ENCODE assay signal across 15 cellular contexts in the genomic region with DNA sequence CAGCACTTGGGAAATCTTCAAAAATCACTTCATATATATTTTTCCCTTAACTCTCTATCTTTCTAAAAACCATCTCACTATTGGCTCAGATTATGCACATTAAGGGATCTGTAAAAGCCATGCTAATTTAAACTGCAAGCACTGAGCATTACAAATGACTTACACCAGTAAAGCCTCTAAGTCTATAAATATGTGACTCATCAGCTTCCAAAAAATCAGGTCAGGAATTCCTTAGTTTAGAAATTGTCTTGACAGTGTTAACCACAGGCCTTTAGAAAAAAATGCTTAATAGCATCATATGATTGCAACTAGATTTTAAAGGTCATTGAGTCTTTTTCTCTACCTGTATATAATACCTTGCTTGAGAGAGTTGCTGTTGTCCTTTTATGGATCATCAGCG.
A peak's percentile ranks its signal among the peaks of the same experiment; 100 is the strongest.
DNase-seq lines count a peak whose midpoint lies in the region; ATAC-seq and TF ChIP-seq lines count a peak whose summit lies in the region.
"Had no signal": no experiment of that assay in that cellular context is flagged by ENCODE, and none has a peak within 500 bp of the region (broad histone marks: within the 10 kb centered on the region; RNA-seq: fewer than 3 reads in every experiment).

No MANE protein-coding gene starts in this region.

- H3K4me1 ChIP-seq in RWPE2 (ENCODE audit: insufficient read depth, poor library complexity, severe bottlenecking), result peaks cover 5% of the 10 kb centered on the region
- H3K4me1 ChIP-seq in Peyer's patch, result no peaks in the 10 kb centered on the region

- no peak for TF ChIP-seq CTCF in RWPE2 (IDR thresholded peaks at IDR 0.05; ENCODE audit: poor library complexity, severe bottlenecking)
- no peak for TF ChIP-seq CTCF in Peyer's patch (IDR thresholded peaks at IDR 0.05)

- H3K27me3 ChIP-seq in RWPE2 (ENCODE audit: insufficient read depth, poor library complexity, severe bottlenecking), result no peaks in the 10 kb centered on the region
- no peaks in the 10 kb centered on the region for H3K27me3 ChIP-seq in Peyer's patch
- H3K27me3 ChIP-seq: cardiac muscle cell had no signal

- H3K4me3 ChIP-seq in RWPE2 (ENCODE audit: severe bottlenecking) (no peak overlapping the region), Peyer's patch (no peak overlapping the region)
- H3K4me3 ChIP-seq: cardiac muscle cell, skin epidermis had no signal

- no peak for TF ChIP-seq POLR2A in Peyer's patch (IDR thresholded peaks at IDR 0.05)

- H3K36me3 ChIP-seq in RWPE2 (ENCODE audit: low read depth) (no peaks in the 10 kb centered on the region), Peyer's patch (no peaks in the 10 kb centered on the region)
- H3K36me3 ChIP-seq: cardiac muscle cell had no signal

- peak; percentile 95 for ATAC-seq in RWPE2 (ENCODE audit: low read depth)
- ATAC-seq in GM18909 (IDR thresholded peaks at IDR 0.05; ENCODE audit: poor library complexity, unreplicated experiment), result no peak
- ATAC-seq in GM18858 (IDR thresholded peaks at IDR 0.05; ENCODE audit: unreplicated experiment), result no peak

- DNase-seq in GM04503 (ENCODE audit: low read depth) (peak; percentile 32), RWPE2 (ENCODE audit: low spot score) (no peak), epithelial cell of prostate (ENCODE audit: low read depth, low spot score) (peak; percentile 10), renal cortical epithelial cell (ENCODE audit: low read depth) (peak; percentile 57), foreskin melanocyte (no peak), Peyer's patch (no peak)
- DNase-seq: activated CD4-positive, alpha-beta T cell treated with anti-CD3 and anti-CD28 coated beads, Interleukin-2, amount 50 U/mL, for 48 hours; activated naive CD4-positive, alpha-beta T cell treated with anti-CD3 and anti-CD28 coated beads, Interleukin-2, amount 50 U/mL, for 16 hours; activated T-cell treated with anti-CD3 and anti-CD28 coated beads, Interleukin-2, amount 50 U/mL, for 24 hours; AML-193; NCI-H1417 had no signal

- H3K27ac ChIP-seq in RWPE2 (ENCODE audit: poor library complexity, severe bottlenecking) (no peak overlapping the region), epithelial cell of prostate (no peak overlapping the region), Peyer's patch (no peak overlapping the region)
- H3K27ac ChIP-seq: cardiac muscle cell, skin epidermis had no signal

- H3K9me3 ChIP-seq in RWPE2 (ENCODE audit: severe bottlenecking) (no peaks in the 10 kb centered on the region), Peyer's patch (no peaks in the 10 kb centered on the region)

Comparison
In these comparisons a context has a peak if more than half of its experiments do, and no peak if none do; other contexts are left out.
1. DNase-seq: peak in GM04503 (single experiment), epithelial cell of prostate (single experiment) and renal cortical epithelial cell (single experiment); none in RWPE2 (single experiment), foreskin melanocyte (single experiment) and Peyer's patch (0 of 3).